In the genomic region with DNA sequence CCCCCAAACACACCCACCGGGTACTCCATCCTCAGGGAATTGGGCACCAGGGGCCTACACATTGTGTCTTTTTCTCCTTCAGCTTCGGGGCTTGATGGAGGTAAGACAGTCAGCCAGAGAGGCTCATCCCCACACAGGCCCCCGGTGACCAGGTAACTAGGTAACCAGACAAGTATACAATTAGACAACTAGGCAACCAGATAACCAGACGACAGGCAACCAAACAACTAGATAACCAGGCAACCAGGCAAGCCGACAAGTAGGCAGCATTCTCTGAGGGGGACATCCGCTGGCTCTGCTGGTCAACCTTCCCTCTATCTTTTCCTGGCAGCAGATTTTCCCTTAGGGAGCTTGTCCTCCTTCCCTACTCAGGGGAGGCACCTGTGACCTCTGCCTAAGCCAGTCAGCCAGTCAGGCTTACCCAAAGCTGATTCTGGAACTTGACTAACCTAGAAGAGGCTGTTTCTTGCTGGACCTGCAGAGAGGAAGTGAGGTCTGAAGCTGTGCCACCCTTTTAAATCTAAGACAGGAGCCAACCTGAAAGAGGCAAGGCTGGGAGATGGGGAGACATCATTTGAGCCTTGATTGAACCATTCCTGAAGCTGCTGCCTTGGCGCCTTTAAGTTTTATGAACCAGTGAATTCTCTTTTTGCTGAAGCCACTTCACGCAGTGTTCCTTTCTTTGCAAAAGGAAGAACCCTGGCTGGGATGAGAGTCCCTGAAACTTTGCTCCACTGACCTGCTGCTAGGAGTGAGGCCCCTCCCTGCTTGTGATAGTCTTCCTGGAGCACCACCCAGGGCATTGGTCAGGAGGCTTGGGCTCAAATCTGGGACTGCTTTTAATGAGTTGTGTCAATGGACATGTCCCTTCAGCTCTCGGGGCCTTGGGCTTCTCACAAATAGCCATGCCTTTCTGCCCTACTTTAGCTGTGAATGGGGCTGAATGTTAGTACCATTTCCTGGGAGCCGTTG, we compare ENCODE assay signal across 19 cellular contexts. TPM values are rescaled to one million over a fixed set of nuclear protein-coding genes. Genes with fewer than 3 reads are reported as not detected.
DNase-seq lines count a peak whose midpoint lies in the region; ATAC-seq, FAIRE-seq and TF ChIP-seq lines count a peak whose summit lies in the region.
"Had no signal": no experiment of that assay in that cellular context is flagged by ENCODE, and none has a peak within 500 bp of the region (broad histone marks: within the 10 kb centered on the region; RNA-seq: fewer than 3 reads in every experiment).

No MANE protein-coding gene starts in this region.

- H3K18ac ChIP-seq in mesendoderm (ENCODE audit: low read length): no peak overlapping the region

- H4K8ac ChIP-seq in mesendoderm (ENCODE audit: low read depth, low read length): no peak overlapping the region

- no peak overlapping the region for H2BK15ac ChIP-seq in mesendoderm (replicated peaks; ENCODE audit: low read depth)

- no peak for ATAC-seq in HG03469 (IDR thresholded peaks at IDR 0.05; ENCODE audit: unreplicated experiment)
- ATAC-seq: effector memory CD8-positive, alpha-beta T cell; gastroesophageal sphincter had no signal

- H3K4me2 ChIP-seq in mesendoderm (ENCODE audit: low read length): no peak overlapping the region

- no CpG with 5 or more reads among the region's 10 CpGs for WGBS in mesendoderm (ENCODE audit: extremely low coverage, insufficient coverage, low lambda C conversion rate)

- H3K56ac ChIP-seq in mesendoderm (ENCODE audit: low read length): no peak overlapping the region

- H3K27ac ChIP-seq in mesendoderm (ENCODE audit: low read depth, low read length): no peak overlapping the region
- H3K27ac ChIP-seq: esophagus squamous epithelium, gastroesophageal sphincter, right atrium auricular region, vagina had no signal

- no peak overlapping the region for H3K4me3 Mint-ChIP-seq in activated CD4-positive, alpha-beta T cell treated with anti-CD3 and anti-CD28 coated beads, Interleukin-2, amount 10 ng/mL, durations not matched to agents 24 days and 14 days
- H3K4me3 Mint-ChIP-seq: effector memory CD8-positive, alpha-beta T cell had no signal

- no peak for FAIRE-seq in GM12891 (lab: Jason Lieb, UNC)
- FAIRE-seq: A204.1 had no signal

- TF ChIP-seq POLR2A in GM12891 (IDR thresholded peaks at IDR 0.05; ENCODE audit: low read depth, low read length): no peak

- no peaks in the 10 kb centered on the region for H3K27me3 Mint-ChIP-seq in activated CD4-positive, alpha-beta T cell treated with anti-CD3 and anti-CD28 coated beads, Interleukin-2, amount 10 ng/mL, durations not matched to agents 24 days and 14 days

- no peak overlapping the region for H3K23ac ChIP-seq in mesendoderm (ENCODE audit: low read length)

- no peaks in the 10 kb centered on the region for H3K27me3 ChIP-seq in mesendoderm (ENCODE audit: insufficient read depth, low read length, poor library complexity)
- H3K27me3 ChIP-seq: right atrium auricular region, vagina had no signal

- H3K4me3 ChIP-seq in mesendoderm (ENCODE audit: low read length): no peak overlapping the region
- H3K4me3 ChIP-seq: esophagus squamous epithelium, gastroesophageal sphincter, lung, right atrium auricular region, vagina had no signal

- no peak overlapping the region for H3K4ac ChIP-seq in mesendoderm (ENCODE audit: low read depth, low read length)

- no peak overlapping the region for H2AK5ac ChIP-seq in mesendoderm (ENCODE audit: low read length)

- H2BK120ac ChIP-seq in mesendoderm (ENCODE audit: low read depth, low read length): no peak overlapping the region

- H3K79me2 ChIP-seq in mesendoderm (ENCODE audit: control insufficient read depth, insufficient read depth, low read length): no peaks in the 10 kb centered on the region

- H2BK5ac ChIP-seq in mesendoderm (ENCODE audit: low read length): no peak overlapping the region

- H3K79me1 ChIP-seq in mesendoderm (ENCODE audit: low read length): no peaks in the 10 kb centered on the region

- intact Hi-C loops in activated CD4-positive, alpha-beta T cell treated with anti-CD3 and anti-CD28 coated beads, Interleukin-2, amount 10 ng/mL, durations not matched to agents 24 days and 14 days (cut with micrococcal nuclease): no loop called here

- H3K9me3 Mint-ChIP-seq in activated CD4-positive, alpha-beta T cell treated with anti-CD3 and anti-CD28 coated beads, Interleukin-2, amount 10 ng/mL, durations not matched to agents 24 days and 14 days: no peaks in the 10 kb centered on the region
- H3K9me3 Mint-ChIP-seq: effector memory CD8-positive, alpha-beta T cell had no signal

- no peak for DNase-seq in activated CD4-positive, alpha-beta T cell treated with anti-CD3 and anti-CD28 coated beads, Interleukin-2, amount 10 ng/mL, durations not matched to agents 24 days and 14 days
- DNase-seq in activated CD4-positive, alpha-beta T cell treated with anti-CD3 and anti-CD28 coated beads for 1 hour: no peak
- no peak for DNase-seq in GM12891 (ENCODE audit: insufficient read length, low spot score)
- DNase-seq in RPMI8226: peak; percentile 58
- DNase-seq in mesendoderm: peak; percentile 48
- no peak for DNase-seq in SHP77 treated with DMSO at 0.1 percent for 48 hours (lab: John Stamatoyannopoulos, UW)
- no peak for DNase-seq in GM19238 (ENCODE audit: insufficient read length, low spot score)
- DNase-seq: effector memory CD8-positive, alpha-beta T cell; esophagus squamous epithelium; NCI-H1417 treated with DMSO at 0.1 percent for 48 hours; NCI-H2171; NCI-H524 treated with DMSO at 0.1 percent for 48 hours; SHP77 had no signal

- no peak overlapping the region for H4K5ac ChIP-seq in mesendoderm (ENCODE audit: low read length)

- no peaks in the 10 kb centered on the region for H3K4me1 ChIP-seq in mesendoderm (ENCODE audit: control insufficient read depth, low read depth, low read length)

- H3K36me3 ChIP-seq in mesendoderm (ENCODE audit: control insufficient read depth, insufficient read depth, low read length): no peaks in the 10 kb centered on the region
- H3K36me3 ChIP-seq: esophagus squamous epithelium, gastroesophageal sphincter, right atrium auricular region, vagina had no signal

- peak overlapping the region; percentile 61 for H3K27ac Mint-ChIP-seq in activated CD4-positive, alpha-beta T cell treated with anti-CD3 and anti-CD28 coated beads, Interleukin-2, amount 10 ng/mL, durations not matched to agents 24 days and 14 days
- H3K27ac Mint-ChIP-seq: effector memory CD8-positive, alpha-beta T cell had no signal

- no peak overlapping the region for H3K9ac ChIP-seq in mesendoderm (ENCODE audit: low read length)

- H3K4me1 Mint-ChIP-seq in activated CD4-positive, alpha-beta T cell treated with anti-CD3 and anti-CD28 coated beads, Interleukin-2, amount 10 ng/mL, durations not matched to agents 24 days and 14 days: peaks cover 43% of the 10 kb centered on the region

- H3K36me3 Mint-ChIP-seq in activated CD4-positive, alpha-beta T cell treated with anti-CD3 and anti-CD28 coated beads, Interleukin-2, amount 10 ng/mL, durations not matched to agents 24 days and 14 days (ENCODE audit: low read depth): no peaks in the 10 kb centered on the region

TF ChIP-seq in GM12891, 5 proteins besides CTCF, POLR2A, EP300 and RAD21:
- TF ChIP-seq PAX5 (IDR thresholded peaks at IDR 0.05; ENCODE audit: insufficient read depth, low read length, severe bottlenecking) (no peak), SPI1 (IDR thresholded peaks at IDR 0.05; ENCODE audit: low read depth, low read length) (peak; percentile 38; the same call in 1 of the 2 replicates)

RNA-seq across cellular contexts. Expression of gene SMOX, which starts 36.9 kb away (rescaled TPM):
- 25.4 and 26.6 TPM in 2 replicates for total RNA-seq in activated CD4-positive, alpha-beta T cell treated with anti-CD3 and anti-CD28 coated beads, Interleukin-2, amount 10 ng/mL, durations not matched to agents 24 days and 14 days
- 0.13 TPM for polyA plus RNA-seq in GM12891 (2012; ENCODE audit: low read depth, missing spikeins)
- polyA plus RNA-seq in mesendoderm (2013, experiment 1 of 2): 9.9 TPM
- polyA plus RNA-seq in mesendoderm (2013, experiment 2 of 2): 11.2 TPM

Comparison
In these comparisons a context has a peak if more than half of its experiments do, and no peak if none do; other contexts are left out.
1. DNase-seq: peak in RPMI8226 (single experiment) and mesendoderm (single experiment); none in activated CD4-positive, alpha-beta T cell treated with anti-CD3 and anti-CD28 coated beads, Interleukin-2, amount 10 ng/mL, durations not matched to agents 24 days and 14 days (single experiment), activated CD4-positive, alpha-beta T cell treated with anti-CD3 and anti-CD28 coated beads for 1 hour (single experiment), GM12891 (single experiment), SHP77 treated with DMSO at 0.1 percent for 48 hours (single experiment) and GM19238 (single experiment).